Comparison of ENCODE assay signal across 1 cellular context in the genomic region with DNA sequence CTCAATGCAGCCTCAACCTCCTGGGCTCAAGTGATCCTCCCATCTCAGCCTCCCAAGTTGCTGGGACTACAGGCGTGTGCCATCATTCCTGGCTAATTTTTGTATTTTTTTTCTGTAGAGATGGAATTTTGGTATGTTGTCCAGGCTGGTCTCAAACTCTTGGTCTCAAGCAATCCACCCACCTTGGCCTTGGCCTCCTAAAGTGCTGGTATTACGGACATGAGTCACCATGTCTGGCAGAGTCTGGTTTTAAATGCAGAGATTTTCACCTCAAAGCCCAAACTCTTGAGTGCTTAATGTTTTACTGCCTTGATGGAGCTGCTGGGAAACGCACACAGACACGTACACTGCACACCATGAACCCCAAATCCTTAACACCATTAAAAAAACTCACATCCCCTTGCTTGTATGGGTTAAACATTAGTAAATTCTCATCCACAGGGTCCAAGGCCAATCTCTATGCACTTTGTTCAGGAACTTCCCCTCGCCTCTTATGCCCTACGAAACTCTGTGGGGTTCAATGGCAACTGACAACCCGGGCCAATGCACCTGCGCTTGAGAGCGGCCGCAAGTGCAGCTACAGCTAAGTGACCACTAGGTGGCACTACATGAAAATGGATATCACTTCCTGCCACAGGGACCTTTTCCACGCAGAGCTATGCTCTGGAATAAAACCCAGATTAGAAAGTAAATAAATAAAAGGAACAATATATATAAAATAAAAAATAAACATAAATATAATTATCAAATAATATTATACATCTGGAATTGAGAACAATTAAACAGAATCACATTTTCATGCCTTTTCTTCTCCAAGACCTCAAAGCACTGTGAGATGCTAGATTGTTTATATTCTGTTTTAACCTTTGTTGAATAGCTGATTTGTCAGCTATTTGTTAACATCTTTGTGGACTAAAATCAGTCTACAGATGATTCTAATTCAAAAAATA.
TF ChIP-seq lines count a peak whose summit lies in the region.

No MANE protein-coding gene starts in this region.

TF ChIP-seq in GM12878, 131 proteins besides CTCF, POLR2A, EP300 and RAD21 (continued from another document):
- TF ChIP-seq, protein P1, sequence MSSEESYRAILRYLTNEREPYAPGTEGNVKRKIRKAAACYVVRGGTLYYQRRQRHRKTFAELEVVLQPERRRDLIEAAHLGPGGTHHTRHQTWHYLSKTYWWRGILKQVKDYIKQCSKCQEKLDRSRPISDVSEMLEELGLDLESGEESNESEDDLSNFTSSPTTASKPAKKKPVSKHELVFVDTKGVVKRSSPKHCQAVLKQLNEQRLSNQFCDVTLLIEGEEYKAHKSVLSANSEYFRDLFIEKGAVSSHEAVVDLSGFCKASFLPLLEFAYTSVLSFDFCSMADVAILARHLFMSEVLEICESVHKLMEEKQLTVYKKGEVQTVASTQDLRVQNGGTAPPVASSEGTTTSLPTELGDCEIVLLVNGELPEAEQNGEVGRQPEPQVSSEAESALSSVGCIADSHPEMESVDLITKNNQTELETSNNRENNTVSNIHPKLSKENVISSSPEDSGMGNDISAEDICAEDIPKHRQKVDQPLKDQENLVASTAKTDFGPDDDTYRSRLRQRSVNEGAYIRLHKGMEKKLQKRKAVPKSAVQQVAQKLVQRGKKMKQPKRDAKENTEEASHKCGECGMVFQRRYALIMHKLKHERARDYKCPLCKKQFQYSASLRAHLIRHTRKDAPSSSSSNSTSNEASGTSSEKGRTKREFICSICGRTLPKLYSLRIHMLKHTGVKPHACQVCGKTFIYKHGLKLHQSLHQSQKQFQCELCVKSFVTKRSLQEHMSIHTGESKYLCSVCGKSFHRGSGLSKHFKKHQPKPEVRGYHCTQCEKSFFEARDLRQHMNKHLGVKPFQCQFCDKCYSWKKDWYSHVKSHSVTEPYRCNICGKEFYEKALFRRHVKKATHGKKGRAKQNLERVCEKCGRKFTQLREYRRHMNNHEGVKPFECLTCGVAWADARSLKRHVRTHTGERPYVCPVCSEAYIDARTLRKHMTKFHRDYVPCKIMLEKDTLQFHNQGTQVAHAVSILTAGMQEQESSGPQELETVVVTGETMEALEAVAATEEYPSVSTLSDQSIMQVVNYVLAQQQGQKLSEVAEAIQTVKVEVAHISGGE (CRISPR knock-in tag; IDR thresholded peaks at IDR 0.05) = no peak
- no peak for TF ChIP-seq ZNF274 (IDR thresholded peaks at IDR 0.05; ENCODE audit: insufficient read depth, insufficient read length)
- TF ChIP-seq, protein P2, sequence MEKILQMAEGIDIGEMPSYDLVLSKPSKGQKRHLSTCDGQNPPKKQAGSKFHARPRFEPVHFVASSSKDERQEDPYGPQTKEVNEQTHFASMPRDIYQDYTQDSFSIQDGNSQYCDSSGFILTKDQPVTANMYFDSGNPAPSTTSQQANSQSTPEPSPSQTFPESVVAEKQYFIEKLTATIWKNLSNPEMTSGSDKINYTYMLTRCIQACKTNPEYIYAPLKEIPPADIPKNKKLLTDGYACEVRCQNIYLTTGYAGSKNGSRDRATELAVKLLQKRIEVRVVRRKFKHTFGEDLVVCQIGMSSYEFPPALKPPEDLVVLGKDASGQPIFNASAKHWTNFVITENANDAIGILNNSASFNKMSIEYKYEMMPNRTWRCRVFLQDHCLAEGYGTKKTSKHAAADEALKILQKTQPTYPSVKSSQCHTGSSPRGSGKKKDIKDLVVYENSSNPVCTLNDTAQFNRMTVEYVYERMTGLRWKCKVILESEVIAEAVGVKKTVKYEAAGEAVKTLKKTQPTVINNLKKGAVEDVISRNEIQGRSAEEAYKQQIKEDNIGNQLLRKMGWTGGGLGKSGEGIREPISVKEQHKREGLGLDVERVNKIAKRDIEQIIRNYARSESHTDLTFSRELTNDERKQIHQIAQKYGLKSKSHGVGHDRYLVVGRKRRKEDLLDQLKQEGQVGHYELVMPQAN (conservative IDR thresholded peaks at IDR 0.05) = no peak
